ENCODE assay signal across 18 cellular contexts in the genomic region with DNA sequence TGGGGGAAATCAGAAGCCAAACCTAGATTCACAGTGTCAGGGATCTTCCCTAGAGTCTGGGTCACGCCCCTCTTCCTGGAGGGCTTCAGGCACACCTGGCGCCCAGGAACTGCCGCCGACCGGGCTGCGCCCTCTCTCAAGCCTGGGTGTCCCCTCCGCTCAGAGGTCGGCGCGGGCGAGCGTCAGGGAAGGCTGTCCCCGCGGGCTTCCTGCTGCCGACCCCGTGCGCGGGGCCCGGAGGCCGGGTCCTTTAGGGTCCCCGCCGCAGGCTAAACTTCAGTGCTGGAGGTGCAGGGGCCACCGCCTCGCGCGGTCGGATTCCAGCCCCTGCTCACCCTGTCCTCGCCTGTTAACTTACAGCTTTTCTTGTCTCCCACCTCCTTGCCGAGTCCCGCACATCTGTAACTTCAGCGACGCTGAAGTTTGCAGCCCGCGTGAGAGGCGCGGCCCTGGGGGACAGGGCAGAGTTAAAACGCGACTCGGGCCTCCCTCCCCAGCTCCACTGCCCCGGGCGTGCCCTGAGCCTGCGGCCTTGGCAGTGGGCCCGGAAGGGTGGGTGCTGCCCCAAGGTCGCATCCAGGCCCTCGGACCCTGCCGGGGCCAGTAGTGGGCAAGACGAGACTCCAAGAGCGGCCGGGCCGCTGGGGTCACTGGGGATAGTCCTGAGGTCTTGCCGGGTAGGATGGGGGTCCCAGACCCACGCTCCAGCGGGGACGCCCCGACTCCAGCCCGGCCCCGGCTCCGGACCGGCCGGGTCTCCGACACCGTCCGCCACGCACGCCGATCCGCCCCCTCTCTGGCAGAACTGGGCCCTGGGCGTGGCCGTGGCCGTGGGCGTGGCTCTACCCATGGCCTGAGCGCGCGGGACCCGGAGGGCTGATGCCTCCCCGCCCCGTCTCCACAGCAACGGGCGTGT.
DNase-seq lines count a peak whose midpoint lies in the region; ATAC-seq and TF ChIP-seq lines count a peak whose summit lies in the region.
"Had no signal": no experiment of that assay in that cellular context is flagged by ENCODE, and none has a peak within 500 bp of the region (broad histone marks: within the 10 kb centered on the region; RNA-seq: fewer than 3 reads in every experiment).

No MANE protein-coding gene starts in this region.

- no peak overlapping the region for H3K4me3 Mint-ChIP-seq in osteocyte (ENCODE audit: unreplicated experiment)
- H3K4me3 Mint-ChIP-seq: B cell; CD8-positive, alpha-beta T cell had no signal

- H3K4me1 ChIP-seq in BLaER1, result no peaks in the 10 kb centered on the region
- no peaks in the 10 kb centered on the region for H3K4me1 ChIP-seq in testis
- no peaks in the 10 kb centered on the region for H3K4me1 ChIP-seq in gastrocnemius medialis
- H3K4me1 ChIP-seq: HAP-1 had no signal

- 42 to 56% methylated on average over 42 to 76 of the region's 79 CpGs for WGBS in testis, 2 donors

- no peaks in the 10 kb centered on the region for H3K27me3 Mint-ChIP-seq in osteocyte (ENCODE audit: unreplicated experiment)
- H3K27me3 Mint-ChIP-seq: B cell had no signal

- H3K27ac ChIP-seq in BLaER1, result no peak overlapping the region
- H3K27ac ChIP-seq in testis, result no peak overlapping the region
- no peak overlapping the region for H3K27ac ChIP-seq in gastrocnemius medialis
- H3K27ac ChIP-seq: C4-2B had no signal

- H3K4me2 ChIP-seq in BLaER1, result no peak overlapping the region

- H3K27ac Mint-ChIP-seq in osteocyte (ENCODE audit: unreplicated experiment), result no peak overlapping the region
- H3K27ac Mint-ChIP-seq: B cell; CD8-positive, alpha-beta T cell had no signal

- TF ChIP-seq POLR2A in testis (IDR thresholded peaks at IDR 0.05) (no peak), gastrocnemius medialis (IDR thresholded peaks at IDR 0.05) (no peak), GM18505 (IDR thresholded peaks at IDR 0.05; ENCODE audit: borderline replicate concordance, extremely low read depth, insufficient read depth, insufficient read length) (no peak)

- no peak overlapping the region for H3K9ac ChIP-seq in BLaER1

- H3K27me3 ChIP-seq in BLaER1 (no peaks in the 10 kb centered on the region), testis (no peaks in the 10 kb centered on the region), gastrocnemius medialis (no peaks in the 10 kb centered on the region)

- ATAC-seq in gastrocnemius medialis (no peak), HG03108 (IDR thresholded peaks at IDR 0.05; ENCODE audit: unreplicated experiment) (no peak), GM18505 (IDR thresholded peaks at IDR 0.05; ENCODE audit: unreplicated experiment) (no peak), GM18517 (IDR thresholded peaks at IDR 0.05; ENCODE audit: unreplicated experiment) (no peak)
- ATAC-seq: CD8-positive, alpha-beta T cell; HepG2 had no signal

- H4K20me1 ChIP-seq in BLaER1, result no peaks in the 10 kb centered on the region

- H3K36me3 Mint-ChIP-seq in osteocyte (ENCODE audit: unreplicated experiment), result no peaks in the 10 kb centered on the region
- H3K36me3 Mint-ChIP-seq: CD8-positive, alpha-beta T cell had no signal

- H3K36me3 ChIP-seq in BLaER1 (no peaks in the 10 kb centered on the region), testis (ENCODE audit: low read depth, missing control alignments) (no peaks in the 10 kb centered on the region), gastrocnemius medialis (no peaks in the 10 kb centered on the region)
- H3K36me3 ChIP-seq: HAP-1 had no signal

- intact Hi-C loops in testis (cut with DNase I; ENCODE audit: low total_unique reads), result no loop called here
- intact Hi-C loops in gastrocnemius medialis (cut with DNase I; ENCODE audit: low total_unique reads), result no loop called here

- no peaks in the 10 kb centered on the region for H3K4me1 Mint-ChIP-seq in osteocyte (ENCODE audit: unreplicated experiment)
- H3K4me1 Mint-ChIP-seq: B cell had no signal

- DNase-seq in RPMI8226 (peak; percentile 63), osteocyte (ENCODE audit: extremely low spot score, unreplicated experiment) (peak; percentile 86), testis (peak; percentile 29), gastrocnemius medialis (no peak)
- DNase-seq: CD8-positive, alpha-beta T cell; COR-L47; DMS153; DMS79 treated with DMSO at 0.1 percent for 48 hours; EL; GOT3 had no signal

- TF ChIP-seq CTCF in osteocyte (IDR thresholded peaks at IDR 0.05), result no peak
- no peak for TF ChIP-seq CTCF in testis (IDR thresholded peaks at IDR 0.05)
- TF ChIP-seq CTCF in gastrocnemius medialis (IDR thresholded peaks at IDR 0.05 in 4 of 5, conservative IDR thresholded peaks at IDR 0.05 in 1 of 5), result no peak

- in situ Hi-C loops in gastrocnemius medialis (cut with MboI; ENCODE audit: low sequenced_read_pairs in 4 of 4), result no loop called here

- H3K9me3 Mint-ChIP-seq in osteocyte (ENCODE audit: unreplicated experiment), result peaks cover 35% of the 10 kb centered on the region

- H3K9me3 ChIP-seq in BLaER1, result peaks cover 83% of the 10 kb centered on the region
- no peaks in the 10 kb centered on the region for H3K9me3 ChIP-seq in testis
- no peaks in the 10 kb centered on the region for H3K9me3 ChIP-seq in gastrocnemius medialis
- H3K9me3 ChIP-seq: HAP-1 had no signal

- peak overlapping the region; percentile 18; the same call in 1 of the 2 replicates for H3K4me3 ChIP-seq in BLaER1
- peak overlapping the region; percentile 34 to 51 for H3K4me3 ChIP-seq in testis
- H3K4me3 ChIP-seq in gastrocnemius medialis, result peak overlapping the region in 1 of 4 donors; percentile 3
- H3K4me3 ChIP-seq: HAP-1 had no signal

Comparison
In these comparisons a context has a peak if more than half of its experiments do, and no peak if none do; other contexts are left out.
1. DNase-seq: peak in RPMI8226 (single experiment), osteocyte (single experiment) and testis (single experiment); none in gastrocnemius medialis (0 of 2).